ENCODE assay signal across 1 cellular context in genomic region chr6:43040542-43041257, GRCh38.
TF ChIP-seq lines count a peak whose summit lies in the region.

No MANE protein-coding gene starts in this region.

TF ChIP-seq in HepG2, 621 proteins besides CTCF, POLR2A, EP300 and RAD21:
- TF ChIP-seq ZNF124 (CRISPR knock-in tag; IDR thresholded peaks at IDR 0.05) = no peak
- TF ChIP-seq RBFOX2 (IDR thresholded peaks at IDR 0.05; ENCODE audit: low read depth, low read length) = peak; percentile 67
- peak; percentile 47 for TF ChIP-seq POLR2G (IDR thresholded peaks at IDR 0.05; ENCODE audit: low read depth, low read length)
- no peak for TF ChIP-seq ZEB1 (IDR thresholded peaks at IDR 0.05; ENCODE audit: insufficient replicate concordance, low read depth)
- TF ChIP-seq AGO2 (optimal IDR thresholded peaks at IDR 0.05; ENCODE audit: low read depth, low read length) = peak; percentile 88
